In genomic region chr3:48472673-48472922, GRCh38 we compare ENCODE assay signal across 8 cellular contexts. TPM values are rescaled to one million over a fixed set of nuclear protein-coding genes. Genes with fewer than 3 reads are reported as not detected.
DNase-seq lines count a peak whose midpoint lies in the region; ATAC-seq and TF ChIP-seq lines count a peak whose summit lies in the region.

No MANE protein-coding gene starts in this region.

- peak overlapping the region; percentile 75 for H3K4me3 ChIP-seq in retinal pigment epithelial cell (ENCODE audit: low read length)

- peak overlapping the region; percentile 80 to 81 for H3K4me3 Mint-ChIP-seq in activated T-cell treated with anti-CD3 and anti-CD28 coated beads, Interleukin-2, amount 50 U/mL, for 72 hours

- peaks cover 13% of the 10 kb centered on the region for H3K4me1 ChIP-seq in foreskin keratinocyte

- peak overlapping the region; percentile 93 for H3K27ac Mint-ChIP-seq in activated T-cell treated with anti-CD3 and anti-CD28 coated beads, Interleukin-2, amount 50 U/mL, for 72 hours

- TF ChIP-seq CTCF in foreskin keratinocyte (conservative IDR thresholded peaks at IDR 0.05) (no peak), retinal pigment epithelial cell (conservative IDR thresholded peaks at IDR 0.05; ENCODE audit: low read depth, low read length) (no peak)

- no peak for DNase-seq in activated T-cell treated with anti-CD3 and anti-CD28 coated beads, Interleukin-2, amount 50 U/mL, for 72 hours
- DNase-seq in activated T-cell treated with anti-CD3 and anti-CD28 coated beads, Interleukin-2, amount 50 U/mL, for 48 hours, result no peak
- DNase-seq in SW480 (ENCODE audit: low spot score), result peak; percentile 74
- no peak for DNase-seq in foreskin keratinocyte
- no peak for DNase-seq in retinal pigment epithelial cell (ENCODE audit: low read depth)
- DNase-seq in SHP77 (lab: John Stamatoyannopoulos, UW), result no peak

- H3K4me1 Mint-ChIP-seq in activated T-cell treated with anti-CD3 and anti-CD28 coated beads, Interleukin-2, amount 50 U/mL, for 72 hours (ENCODE audit: low read depth), result peaks cover 66% of the 10 kb centered on the region

- no peaks in the 10 kb centered on the region for H3K9me3 Mint-ChIP-seq in activated T-cell treated with anti-CD3 and anti-CD28 coated beads, Interleukin-2, amount 50 U/mL, for 72 hours

- H3K27ac ChIP-seq in foreskin keratinocyte, result peak overlapping the region; percentile 93

- H3K27me3 Mint-ChIP-seq in activated T-cell treated with anti-CD3 and anti-CD28 coated beads, Interleukin-2, amount 50 U/mL, for 72 hours (ENCODE audit: low read depth), result no peaks in the 10 kb centered on the region

- peaks cover 2 to 6% of the 10 kb centered on the region in 2 donors for H3K36me3 Mint-ChIP-seq in activated T-cell treated with anti-CD3 and anti-CD28 coated beads, Interleukin-2, amount 50 U/mL, for 72 hours (ENCODE audit: insufficient read depth in 2 of 2)

- ATAC-seq in activated T-cell treated with anti-CD3 and anti-CD28 coated beads, Interleukin-2, amount 50 U/mL, for 72 hours (replicated peaks in 1 of 2), result no peak
- peak; percentile 55 for ATAC-seq in foreskin keratinocyte
- ATAC-seq in GM21717 (IDR thresholded peaks at IDR 0.05; ENCODE audit: unreplicated experiment), result no peak
- no peak for ATAC-seq in GM19023 (IDR thresholded peaks at IDR 0.05; ENCODE audit: unreplicated experiment)

- no peaks in the 10 kb centered on the region for H3K27me3 ChIP-seq in foreskin keratinocyte

RNA-seq across cellular contexts. Expression of gene ATRIP, which starts 26.1 kb away (rescaled TPM):
- total RNA-seq in activated T-cell treated with anti-CD3 and anti-CD28 coated beads, Interleukin-2, amount 50 U/mL, for 72 hours, result 10 to 100 TPM; 15.6 to 19.9 TPM
- total RNA-seq in foreskin keratinocyte, result 11.6 and 14.4 TPM in 2 replicates
- polyA plus RNA-seq in foreskin keratinocyte, result 9.2 and 11.4 TPM in 2 replicates

RNA-seq across cellular contexts. Expression of gene SHISA5, which starts 31.4 kb away (rescaled TPM):
- 100 to 1,000 TPM in 1 of 2 donors, 10 to 100 TPM in 1; 69.3 to 101 TPM for total RNA-seq in activated T-cell treated with anti-CD3 and anti-CD28 coated beads, Interleukin-2, amount 50 U/mL, for 72 hours
- 262 and 284 TPM in 2 replicates for total RNA-seq in foreskin keratinocyte
- 280 TPM in 2 replicates for polyA plus RNA-seq in foreskin keratinocyte

RNA-seq across cellular contexts. Expression of gene TMA7, which starts 32.5 kb away (rescaled TPM):
- total RNA-seq in activated T-cell treated with anti-CD3 and anti-CD28 coated beads, Interleukin-2, amount 50 U/mL, for 72 hours, result 100 to 1,000 TPM; 263 to 285 TPM
- 376 and 417 TPM in 2 replicates for total RNA-seq in foreskin keratinocyte
- polyA plus RNA-seq in foreskin keratinocyte, result 616 and 663 TPM in 2 replicates

RNA-seq across cellular contexts. Expression of gene CCDC51, which starts 32.7 kb away (rescaled TPM):
- total RNA-seq in activated T-cell treated with anti-CD3 and anti-CD28 coated beads, Interleukin-2, amount 50 U/mL, for 72 hours, result 10 to 100 TPM; 13.5 to 16.7 TPM
- total RNA-seq in foreskin keratinocyte, result 30.3 and 31.1 TPM in 2 replicates
- 29.5 and 33.2 TPM in 2 replicates for polyA plus RNA-seq in foreskin keratinocyte

RNA-seq across cellular contexts. Expression of gene PLXNB1, which starts 42.7 kb away (rescaled TPM):
- total RNA-seq in activated T-cell treated with anti-CD3 and anti-CD28 coated beads, Interleukin-2, amount 50 U/mL, for 72 hours, result 1 to 10 TPM; 3.2 to 6.1 TPM
- total RNA-seq in foreskin keratinocyte, result 67.8 and 73.4 TPM in 2 replicates
- polyA plus RNA-seq in foreskin keratinocyte, result 40.1 and 40.6 TPM in 2 replicates
